Comparison of ENCODE assay signal across 8 cellular contexts in the genomic region with DNA sequence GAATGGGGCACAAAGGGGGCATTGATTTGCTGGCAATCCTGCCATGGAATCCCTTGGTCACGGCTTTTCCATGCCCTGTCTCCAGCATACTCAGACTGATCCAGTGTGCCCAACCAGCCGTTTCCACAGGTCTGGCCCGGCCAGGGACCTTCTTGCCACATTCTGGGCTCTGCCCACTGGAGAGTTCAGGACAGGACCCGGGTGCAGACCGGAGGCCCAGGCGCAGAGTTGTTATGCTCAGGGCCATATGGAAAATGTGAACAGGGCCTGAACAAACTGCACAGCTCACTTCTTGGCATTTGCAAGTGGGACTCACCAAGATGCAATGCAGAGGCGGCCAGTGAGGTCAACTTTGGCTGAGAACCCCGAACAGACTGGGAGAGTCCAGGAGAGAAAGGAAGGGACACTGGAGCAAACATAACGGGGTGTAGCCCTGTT. TPM values are rescaled to one million over a fixed set of nuclear protein-coding genes. Genes with fewer than 3 reads are reported as not detected.
DNase-seq lines count a peak whose midpoint lies in the region; ATAC-seq and TF ChIP-seq lines count a peak whose summit lies in the region.

No MANE protein-coding gene starts in this region.

- no peaks in the 10 kb centered on the region for H3K4me1 ChIP-seq in SJCRH30

- peak; percentile 94 for DNase-seq in AG20443 (ENCODE audit: low spot score)
- DNase-seq in SJCRH30, result peak; percentile 34
- DNase-seq in foreskin fibroblast, result peak; percentile 97
- DNase-seq in nucleus accumbens (lab: John Stamatoyannopoulos, UW), result peak in 45 of 56 donors; percentile 14 to 78 (median 53)
- no peak for DNase-seq in activated gamma-delta T cell treated with Interleukin-2 at 50 U/mL for 16 hours

- no peaks in the 10 kb centered on the region for H3K27me3 ChIP-seq in SJCRH30

- no peaks in the 10 kb centered on the region for H3K36me3 ChIP-seq in SJCRH30

- no peak for TF ChIP-seq CTCF in foreskin fibroblast (IDR thresholded peaks at IDR 0.05; ENCODE audit: low read depth, low read length)

- ATAC-seq in HG03469 (IDR thresholded peaks at IDR 0.05; ENCODE audit: unreplicated experiment) (no peak), GM18517 (IDR thresholded peaks at IDR 0.05; ENCODE audit: unreplicated experiment) (no peak), GM21381 (IDR thresholded peaks at IDR 0.05; ENCODE audit: unreplicated experiment) (no peak)

- no peak overlapping the region for H3K27ac ChIP-seq in SJCRH30

- no peaks in the 10 kb centered on the region for H3K9me3 ChIP-seq in SJCRH30 (replicated peaks)

- H3K4me3 ChIP-seq in SJCRH30 (no peak overlapping the region), foreskin fibroblast (ENCODE audit: low read depth in 1 of 2, low read length in 2 of 2) (no peak overlapping the region)

RNA-seq across cellular contexts. Expression of a gene that starts 15.5 kb away (rescaled TPM):
- total RNA-seq in SJCRH30 (2014; rRNA removed; shearing (Covaris generic)), result 27.8 and 32.6 TPM in 2 replicates
